16 cellular contexts compared by ENCODE assay signal in genomic region chr20:5096463-5096862, GRCh38.
DNase-seq lines count a peak whose midpoint lies in the region; ATAC-seq and TF ChIP-seq lines count a peak whose summit lies in the region.
"Had no signal": no experiment of that assay in that cellular context is flagged by ENCODE, and none has a peak within 500 bp of the region (broad histone marks: within the 10 kb centered on the region; RNA-seq: fewer than 3 reads in every experiment).

No MANE protein-coding gene starts in this region.

- peaks cover 4% of the 10 kb centered on the region for H3K36me3 Mint-ChIP-seq in activated naive CD8-positive, alpha-beta T cell
- H3K36me3 Mint-ChIP-seq in activated naive CD8-positive, alpha-beta T cell treated with anti-CD3 and anti-CD28 coated beads, Interleukin-2, amount 50 U/mL, for 24 hours (ENCODE audit: low read depth), result peaks cover 26% of the 10 kb centered on the region
- H3K36me3 Mint-ChIP-seq in dendritic cell treated with granulocyte-macrophage colony-stimulating factor and Interleukin-4, amounts not matched to agents 40 ng/mL and 50 ng/mL, for 4 days (ENCODE audit: low read depth), result peaks cover 67% of the 10 kb centered on the region
- H3K36me3 Mint-ChIP-seq in nephron progenitor cell (ENCODE audit: low read depth), result peaks cover 39% of the 10 kb centered on the region

- H3K4me3 Mint-ChIP-seq in activated naive CD8-positive, alpha-beta T cell, result no peak overlapping the region
- no peak overlapping the region for H3K4me3 Mint-ChIP-seq in activated naive CD8-positive, alpha-beta T cell treated with anti-CD3 and anti-CD28 coated beads, Interleukin-2, amount 50 U/mL, for 24 hours
- H3K4me3 Mint-ChIP-seq in dendritic cell treated with granulocyte-macrophage colony-stimulating factor and Interleukin-4, amounts not matched to agents 40 ng/mL and 50 ng/mL, for 4 days, result no peak overlapping the region
- no peak overlapping the region for H3K4me3 Mint-ChIP-seq in nephron progenitor cell
- H3K4me3 Mint-ChIP-seq: CD8-positive, alpha-beta memory T cell had no signal

- intact Hi-C loops in dendritic cell treated with granulocyte-macrophage colony-stimulating factor and Interleukin-4, amounts not matched to agents 40 ng/mL and 50 ng/mL, for 4 days (cut with micrococcal nuclease), result no loop called here

- H3K27ac Mint-ChIP-seq in activated naive CD8-positive, alpha-beta T cell, result peak overlapping the region; percentile 70
- H3K27ac Mint-ChIP-seq in activated naive CD8-positive, alpha-beta T cell treated with anti-CD3 and anti-CD28 coated beads, Interleukin-2, amount 50 U/mL, for 24 hours, result no peak overlapping the region
- peak overlapping the region; percentile 65 for H3K27ac Mint-ChIP-seq in dendritic cell treated with granulocyte-macrophage colony-stimulating factor and Interleukin-4, amounts not matched to agents 40 ng/mL and 50 ng/mL, for 4 days
- H3K27ac Mint-ChIP-seq in nephron progenitor cell, result peak overlapping the region; percentile 68

- H3K4me1 Mint-ChIP-seq in activated naive CD8-positive, alpha-beta T cell (ENCODE audit: low read depth), result peaks cover 9% of the 10 kb centered on the region
- H3K4me1 Mint-ChIP-seq in activated naive CD8-positive, alpha-beta T cell treated with anti-CD3 and anti-CD28 coated beads, Interleukin-2, amount 50 U/mL, for 24 hours, result peaks cover 8% of the 10 kb centered on the region
- H3K4me1 Mint-ChIP-seq in dendritic cell treated with granulocyte-macrophage colony-stimulating factor and Interleukin-4, amounts not matched to agents 40 ng/mL and 50 ng/mL, for 4 days (ENCODE audit: low read depth), result peaks cover 38% of the 10 kb centered on the region
- H3K4me1 Mint-ChIP-seq in nephron progenitor cell, result peaks cover 8% of the 10 kb centered on the region

- H3K27me3 Mint-ChIP-seq in activated naive CD8-positive, alpha-beta T cell, result no peaks in the 10 kb centered on the region
- H3K27me3 Mint-ChIP-seq in activated naive CD8-positive, alpha-beta T cell treated with anti-CD3 and anti-CD28 coated beads, Interleukin-2, amount 50 U/mL, for 24 hours, result no peaks in the 10 kb centered on the region
- no peaks in the 10 kb centered on the region for H3K27me3 Mint-ChIP-seq in dendritic cell treated with granulocyte-macrophage colony-stimulating factor and Interleukin-4, amounts not matched to agents 40 ng/mL and 50 ng/mL, for 4 days
- H3K27me3 Mint-ChIP-seq in nephron progenitor cell (ENCODE audit: low read depth, poor library complexity), result no peaks in the 10 kb centered on the region
- H3K27me3 Mint-ChIP-seq: CD8-positive, alpha-beta memory T cell had no signal

- no peak for ATAC-seq in activated naive CD8-positive, alpha-beta T cell treated with anti-CD3 and anti-CD28 coated beads, Interleukin-2, amount 50 U/mL, for 24 hours

- no peaks in the 10 kb centered on the region for H3K9me3 Mint-ChIP-seq in activated naive CD8-positive, alpha-beta T cell (ENCODE audit: low read depth)
- no peaks in the 10 kb centered on the region for H3K9me3 Mint-ChIP-seq in activated naive CD8-positive, alpha-beta T cell treated with anti-CD3 and anti-CD28 coated beads, Interleukin-2, amount 50 U/mL, for 24 hours
- H3K9me3 Mint-ChIP-seq in dendritic cell treated with granulocyte-macrophage colony-stimulating factor and Interleukin-4, amounts not matched to agents 40 ng/mL and 50 ng/mL, for 4 days, result no peaks in the 10 kb centered on the region
- no peaks in the 10 kb centered on the region for H3K9me3 Mint-ChIP-seq in nephron progenitor cell
- H3K9me3 Mint-ChIP-seq: CD8-positive, alpha-beta memory T cell had no signal

- no peak for TF ChIP-seq CTCF in nephron progenitor cell (IDR thresholded peaks at IDR 0.05)

- DNase-seq in activated naive CD8-positive, alpha-beta T cell treated with anti-CD3 and anti-CD28 coated beads, Interleukin-2, amount 50 U/mL, for 24 hours, result no peak
- DNase-seq in DMS 273 treated with DMSO at 0.1 percent for 48 hours (lab: John Stamatoyannopoulos, UW) (peak; percentile 36), nephron progenitor cell (no peak), kidney glomerular epithelial cell (lab: John Stamatoyannopoulos, UW) (no peak), NCI-H146 (lab: John Stamatoyannopoulos, UW) (no peak)
- no peak for DNase-seq in NK-92 treated with Interleukin-12 subunit alpha and Interleukin-12 subunit beta, amount 100 ng/mL, for 24 hours (lab: John Stamatoyannopoulos, UW)
- DNase-seq: CD8-positive, alpha-beta memory T cell; DMS79; NCI-H1105 treated with DMSO at 0.1 percent for 48 hours; NCI-H187; NCI-H2107; NCI-H345; NCI-H526 treated with DMSO at 0.1 percent for 48 hours; Peyer's patch had no signal
